8 cellular contexts compared by ENCODE assay signal in the genomic region with DNA sequence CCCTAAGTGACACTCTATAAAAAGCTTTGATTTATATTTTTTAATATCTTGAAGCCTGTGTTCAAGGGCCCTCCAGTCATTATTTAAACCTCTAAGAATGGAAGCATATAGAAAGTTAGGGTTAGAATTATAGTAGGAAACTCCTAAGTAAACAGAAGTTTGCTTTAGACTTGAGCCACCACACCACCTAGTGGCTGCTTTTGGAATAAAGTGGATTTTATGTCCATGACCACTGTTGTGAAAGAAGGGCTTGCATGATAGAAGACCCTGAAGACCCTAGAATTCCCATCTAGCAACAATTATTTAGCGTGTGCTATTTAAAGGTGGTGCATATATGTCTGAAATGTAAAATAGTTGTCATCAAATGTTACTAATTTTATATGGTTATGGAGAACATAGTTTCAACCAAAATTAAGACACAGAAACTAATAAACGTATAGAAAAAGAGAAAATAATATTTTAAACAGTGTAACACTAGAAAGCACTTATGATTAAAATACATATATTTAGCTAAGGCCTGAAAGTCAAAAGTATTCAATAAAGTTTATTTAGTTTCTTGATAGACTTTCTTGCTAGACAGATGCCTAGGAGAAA. TPM values are rescaled to one million over a fixed set of nuclear protein-coding genes. Genes with fewer than 3 reads are reported as not detected.
A peak's percentile ranks its signal among the peaks of the same experiment; 100 is the strongest.
DNase-seq lines count a peak whose midpoint lies in the region; ATAC-seq, FAIRE-seq and TF ChIP-seq lines count a peak whose summit lies in the region.

No MANE protein-coding gene starts in this region.

- no peaks in the 10 kb centered on the region for H3K9me3 ChIP-seq in keratinocyte (ENCODE audit: control insufficient read depth, low read depth, low read length)
- no peaks in the 10 kb centered on the region for H3K9me3 ChIP-seq in uterus

- no peaks in the 10 kb centered on the region for H3K4me1 ChIP-seq in keratinocyte (ENCODE audit: control insufficient read depth, extremely low read depth, insufficient read depth, low read length)
- H3K4me1 ChIP-seq in uterus, result no peaks in the 10 kb centered on the region

- no peaks in the 10 kb centered on the region for H4K20me1 ChIP-seq in keratinocyte (ENCODE audit: control insufficient read depth, extremely low read depth, insufficient read depth, low read length)

- peak; percentile 19 for DNase-seq in NCI-H2029 (lab: John Stamatoyannopoulos, UW)
- peak; percentile 48 for DNase-seq in amniotic epithelial cell (ENCODE audit: low read depth)
- DNase-seq in keratinocyte (ENCODE audit: low read depth, low spot score), result no peak
- no peak for DNase-seq in uterus

- FAIRE-seq in keratinocyte (lab: Jason Lieb, UNC), result peak; percentile 80

- H3K4me2 ChIP-seq in keratinocyte (ENCODE audit: control insufficient read depth, extremely low read depth, insufficient read depth, low read depth, low read length), result no peak overlapping the region

- no peak for TF ChIP-seq POLR2A in uterus (IDR thresholded peaks at IDR 0.05)

- H3K27ac ChIP-seq in C4-2B (no peak overlapping the region), keratinocyte (ENCODE audit: control insufficient read depth, insufficient read depth, low read length) (no peak overlapping the region), uterus (no peak overlapping the region)

- TF ChIP-seq CTCF in C4-2B (conservative IDR thresholded peaks at IDR 0.05), result peak; percentile 84
- TF ChIP-seq CTCF in keratinocyte (optimal IDR thresholded peaks at IDR 0.05 in 1 of 3, IDR thresholded peaks at IDR 0.05 in 1 of 3, conservative IDR thresholded peaks at IDR 0.05 in 1 of 3; ENCODE audit: extremely low read depth in 1 of 3, insufficient read depth in 2 of 3, low read length in 3 of 3), result peak; percentile 39 to 71 (median 66)
- peak; percentile 32 to 47 (median 42) for TF ChIP-seq CTCF in uterus (IDR thresholded peaks at IDR 0.05)

- H2AFZ ChIP-seq in keratinocyte (ENCODE audit: control insufficient read depth, low read length), result no peak overlapping the region

- ATAC-seq in GM18498 (IDR thresholded peaks at IDR 0.05; ENCODE audit: unreplicated experiment) (peak; percentile 83), HG02840 (IDR thresholded peaks at IDR 0.05; ENCODE audit: low FRiP score, unreplicated experiment) (peak; percentile 69), GM18858 (IDR thresholded peaks at IDR 0.05; ENCODE audit: unreplicated experiment) (no peak)

- H3K79me2 ChIP-seq in keratinocyte (ENCODE audit: control insufficient read depth, insufficient read depth, low read length), result no peaks in the 10 kb centered on the region

- dilution Hi-C loops in keratinocyte (cut with MboI; ENCODE audit: extremely low pct_ligation_motif_present, low sequenced_read_pairs), result no loop called here

- H3K36me3 ChIP-seq in keratinocyte (ENCODE audit: control insufficient read depth in 2 of 2, extremely low read depth in 1 of 2, insufficient read depth in 2 of 2, low read length in 2 of 2) (no peaks in the 10 kb centered on the region), uterus (no peaks in the 10 kb centered on the region)

- H3K27me3 ChIP-seq in keratinocyte (ENCODE audit: control insufficient read depth, extremely low read depth, insufficient read depth, low read length) (no peaks in the 10 kb centered on the region), uterus (no peaks in the 10 kb centered on the region)

- H3K4me3 ChIP-seq in keratinocyte (ENCODE audit: control insufficient read depth in 2 of 3, extremely low read depth in 1 of 3, insufficient read depth in 2 of 3, low read depth in 1 of 3, low read length in 3 of 3) (no peak overlapping the region), uterus (no peak overlapping the region)

- no peak overlapping the region for H3K9ac ChIP-seq in keratinocyte (ENCODE audit: control insufficient read depth, extremely low read depth, insufficient read depth, low read length)

- intact Hi-C loops in uterus (cut with DNase I; ENCODE audit: low total_unique reads), result no loop called here

- H3K9me1 ChIP-seq in keratinocyte (ENCODE audit: control insufficient read depth, extremely low read depth, insufficient read depth, low read length), result no peaks in the 10 kb centered on the region

RNA-seq across cellular contexts. Expression of a gene that starts 21.3 kb away (rescaled TPM):
- 0.37 to 0.97 TPM (median 0.84 TPM) in 3 replicates for polyA plus RNA-seq in keratinocyte
- polyA plus RNA-seq in keratinocyte (2011; ENCODE audit: low read depth), result 1.5 TPM
- 0.42 and 0.92 TPM in 2 replicates for polyA plus RNA-seq in keratinocyte (2011; cell fraction: cytosol; rRNA removed)
- 2.1 and 3.3 TPM in 2 replicates for polyA plus RNA-seq in keratinocyte (2011; cell fraction: nucleus; rRNA removed)
- polyA plus RNA-seq in keratinocyte (2012; ENCODE audit: low replicate concordance), result 0.08 and 0.79 TPM in 2 replicates
- polyA minus RNA-seq in keratinocyte, result 0.23 to 0.99 TPM in 2 of 3 replicates, not detected in the other
- not detected for polyA minus RNA-seq in keratinocyte (2011; cell fraction: cytosol; rRNA and poly(A)+ RNA removed)
- 0.84 and 1.9 TPM in 2 replicates for polyA minus RNA-seq in keratinocyte (2011; cell fraction: nucleus; rRNA and poly(A)+ RNA removed)
- total RNA-seq in uterus, result 10 to 100 TPM in 1 of 4 donors, 1 to 10 TPM in 1, under 1 TPM in 2; 0.51 to 13.1 (median 1.9) TPM

RNA-seq across cellular contexts. Expression of a gene that starts 21.4 kb away (rescaled TPM):
- polyA plus RNA-seq in keratinocyte, result 0.05 to 0.11 TPM (median 0.06 TPM) in 3 replicates
- polyA plus RNA-seq in keratinocyte (2011; ENCODE audit: low read depth), result not detected
- polyA plus RNA-seq in keratinocyte (2011; cell fraction: cytosol; rRNA removed), result 0.10 TPM in 1 of 2 replicates, not detected in the other
- polyA plus RNA-seq in keratinocyte (2011; cell fraction: nucleus; rRNA removed), result 0.17 and 0.19 TPM in 2 replicates
- polyA plus RNA-seq in keratinocyte (2012; ENCODE audit: low replicate concordance), result not detected in 2 replicates
- polyA minus RNA-seq in keratinocyte, result not detected in 3 replicates
- polyA minus RNA-seq in keratinocyte (2011; cell fraction: cytosol; rRNA and poly(A)+ RNA removed), result not detected
- polyA minus RNA-seq in keratinocyte (2011; cell fraction: nucleus; rRNA and poly(A)+ RNA removed), result not detected in 2 replicates
- under 1 TPM in 2 of 4 donors, not detected in 2; under 0.01 to 0.59 TPM for total RNA-seq in uterus

Comparison
In these comparisons a context has a peak if more than half of its experiments do, and no peak if none do; other contexts are left out.
1. DNase-seq: peak in NCI-H2029 (single experiment) and amniotic epithelial cell (single experiment); none in keratinocyte (single experiment) and uterus (0 of 2).
2. Peak in every context shown above with its lines, with median percentiles within 50 percentile points of each other: CTCF ChIP-seq.